ENCODE assay signal across 22 cellular contexts in genomic region chr2:8379134-8379533, GRCh38.
"Had no signal": no experiment of that assay in that cellular context is flagged by ENCODE, and none has a peak within 500 bp of the region (broad histone marks: within the 10 kb centered on the region; RNA-seq: fewer than 3 reads in every experiment).

No MANE protein-coding gene starts in this region.

- H3K9me3 ChIP-seq: breast epithelium, colonic mucosa, esophagus muscularis mucosa, pancreas, stomach, suprapubic skin, tibial nerve had no signal

- H3K4me3 ChIP-seq: breast epithelium, colonic mucosa, dorsolateral prefrontal cortex, esophagus muscularis mucosa, pancreas, skin epidermis, stomach, suprapubic skin, tibial nerve had no signal

- H3K27ac Mint-ChIP-seq: activated B cell treated with CpG ODN at 0.5 μM for 24 hours; activated T-helper 2 cell treated with anti-CD3 and anti-CD28 coated beads, Interferon-gamma antibody, Interleukin-2, Interleukin-4, amounts not matched to agents 10 μg/mL and 5 μg/mL and 100 μg/mL, durations not matched to agents 14 hours and 24 hours and 36 hours had no signal

- ATAC-seq: pancreas, right cardiac atrium had no signal

- DNase-seq: activated B cell treated with CpG ODN at 0.5 μM for 24 hours; activated CD4-positive, alpha-beta memory T cell treated with anti-CD3 and anti-CD28 coated beads, Interleukin-2, amount 10 ng/mL, durations not matched to agents 7 days and 5 days; activated CD4-positive, alpha-beta T cell treated with anti-CD3 and anti-CD28 coated beads for 48 hours; activated naive CD4-positive, alpha-beta T cell; amniotic stem cell; colonic mucosa; dorsolateral prefrontal cortex; glutamatergic neuron; hypothalamus; midbrain; nephron progenitor cell; pancreas; right cardiac atrium; stomach; T1000 had no signal

- H3K27ac ChIP-seq: breast epithelium, colonic mucosa, dorsolateral prefrontal cortex, pancreas, suprapubic skin, tibial nerve had no signal

- H3K27me3 Mint-ChIP-seq: activated CD4-positive, alpha-beta memory T cell treated with anti-CD3 and anti-CD28 coated beads, Interleukin-2, amount 10 ng/mL, durations not matched to agents 7 days and 5 days had no signal

- H3K9me3 Mint-ChIP-seq: activated B cell treated with CpG ODN at 0.5 μM for 24 hours; activated T-helper 2 cell treated with anti-CD3 and anti-CD28 coated beads, Interferon-gamma antibody, Interleukin-2, Interleukin-4, amounts not matched to agents 10 μg/mL and 5 μg/mL and 100 μg/mL, durations not matched to agents 14 hours and 24 hours and 36 hours had no signal

- H3K4me1 ChIP-seq: breast epithelium, colonic mucosa, pancreas, stomach, suprapubic skin, tibial nerve had no signal

- H3K27me3 ChIP-seq: breast epithelium, colonic mucosa, dorsolateral prefrontal cortex, esophagus muscularis mucosa, pancreas, stomach, suprapubic skin, tibial nerve had no signal

- H3K36me3 ChIP-seq: breast epithelium, colonic mucosa, esophagus muscularis mucosa, pancreas, stomach, suprapubic skin, tibial nerve had no signal

- H3K4me3 Mint-ChIP-seq: activated B cell treated with CpG ODN at 0.5 μM for 24 hours; activated CD4-positive, alpha-beta memory T cell treated with anti-CD3 and anti-CD28 coated beads, Interleukin-2, amount 10 ng/mL, durations not matched to agents 7 days and 5 days; activated naive CD8-positive, alpha-beta T cell had no signal
